11 cellular contexts compared by ENCODE assay signal in genomic region chr6:71349976-71350615, GRCh38.
A peak's percentile ranks its signal among the peaks of the same experiment; 100 is the strongest.
DNase-seq lines count a peak whose midpoint lies in the region; ATAC-seq, FAIRE-seq and TF ChIP-seq lines count a peak whose summit lies in the region.
"Had no signal": no experiment of that assay in that cellular context is flagged by ENCODE, and none has a peak within 500 bp of the region (broad histone marks: within the 10 kb centered on the region; RNA-seq: fewer than 3 reads in every experiment).

No MANE protein-coding gene starts in this region.

- TF ChIP-seq EP300 in GM12878 (IDR thresholded peaks at IDR 0.05; ENCODE audit: borderline replicate concordance in 1 of 2, control insufficient read depth in 1 of 2, low read depth in 2 of 2, low read length in 2 of 2) (no peak), suprapubic skin (IDR thresholded peaks at IDR 0.05) (no peak)

- no peak overlapping the region for H3K9ac ChIP-seq in GM12878 (ENCODE audit: control insufficient read depth, insufficient read depth, low read length)

- H3K79me2 ChIP-seq in GM12878 (ENCODE audit: control insufficient read depth, insufficient read depth, low read length), result no peaks in the 10 kb centered on the region

- H3K4me3 ChIP-seq in HAP-1 (no peak overlapping the region), GM12878 (no peak overlapping the region), right cardiac atrium (ENCODE audit: low read length) (no peak overlapping the region), suprapubic skin (no peak overlapping the region), A673 (ENCODE audit: low read depth, low read length, poor library complexity, severe bottlenecking) (no peak overlapping the region)

- RAD21 ChIA-PET in GM12878 (lab: Charles Lee; ENCODE audit: unreplicated experiment), result interaction anchor here (1.1 to 2.0 kb wide), 3 partner anchors 62 to 159 kb away, joined by 3 to 12 read pairs (median 4); no protein-coding TSS in a partner anchor

- SMC1A ChIA-PET in GM12878 (lab: Charles Lee; ENCODE audit: uncharacterized antibody, unreplicated experiment), result interaction anchor here (0.8 to 2.8 kb wide), 12 partner anchors 11 to 398 kb away, joined by 3 to 15 read pairs (median 4); no protein-coding TSS in a partner anchor

- 45% methylated on average over 5 of the region's 5 CpGs for WGBS in GM12878 (ENCODE audit: insufficient coverage, insufficient replicate concordance, low lambda C conversion rate, missing lambda C conversion rate)
- 44% methylated on average over 5 of the region's 5 CpGs for WGBS in right cardiac atrium
- 44% methylated on average over 5 of the region's 5 CpGs for WGBS in suprapubic skin

- H2AFZ ChIP-seq in GM12878 (ENCODE audit: control insufficient read depth, low read depth, low read length), result no peak overlapping the region

- TF ChIP-seq CTCF in GM12878 (IDR thresholded peaks at IDR 0.05 in 2 of 3, conservative IDR thresholded peaks at IDR 0.05 in 1 of 3; ENCODE audit: control insufficient read depth in 2 of 3, extremely low read depth in 1 of 3, insufficient read depth in 1 of 3, low read depth in 3 of 3, low read length in 3 of 3) (no peak), suprapubic skin (IDR thresholded peaks at IDR 0.05) (no peak), A673 (conservative IDR thresholded peaks at IDR 0.05; ENCODE audit: low read depth, low read length) (no peak)

- H3K36me3 ChIP-seq in HAP-1 (replicated peaks), result no peaks in the 10 kb centered on the region
- H3K36me3 ChIP-seq in GM12878 (ENCODE audit: control insufficient read depth in 2 of 2, insufficient read depth in 2 of 2, low read length in 1 of 2), result no peaks in the 10 kb centered on the region
- no peaks in the 10 kb centered on the region for H3K36me3 ChIP-seq in suprapubic skin
- no peaks in the 10 kb centered on the region for H3K36me3 ChIP-seq in A673 (ENCODE audit: insufficient read depth, low read length, poor library complexity, severe bottlenecking)

- H3K4me1 ChIP-seq in HAP-1, result peaks cover 3% of the 10 kb centered on the region
- H3K4me1 ChIP-seq in GM12878 (ENCODE audit: control insufficient read depth, insufficient read depth, low read length), result no peaks in the 10 kb centered on the region
- H3K4me1 ChIP-seq in right cardiac atrium (ENCODE audit: control insufficient read depth, insufficient read depth, low read length), result no peaks in the 10 kb centered on the region
- H3K4me1 ChIP-seq in suprapubic skin, result peaks cover 16% of the 10 kb centered on the region
- H3K4me1 ChIP-seq in A673 (ENCODE audit: insufficient read depth, low read length, poor library complexity, severe bottlenecking), result no peaks in the 10 kb centered on the region

- no peaks in the 10 kb centered on the region for H3K9me3 ChIP-seq in HAP-1
- H3K9me3 ChIP-seq in GM12878 (replicated peaks; ENCODE audit: control insufficient read depth, insufficient read depth, low read length), result no peaks in the 10 kb centered on the region
- H3K9me3 ChIP-seq in right cardiac atrium (ENCODE audit: control insufficient read depth, low read length), result no peaks in the 10 kb centered on the region
- no peaks in the 10 kb centered on the region for H3K9me3 ChIP-seq in suprapubic skin
- H3K9me3 ChIP-seq in A673 (ENCODE audit: low read depth, low read length, poor library complexity, severe bottlenecking), result no peaks in the 10 kb centered on the region

- BruUV-seq in GM12878 (replicated peaks; lab: Mats Ljungman, UMichigan) (no TSS peak), A673 (replicated peaks; lab: Mats Ljungman, UMichigan) (no TSS peak)

- no peak overlapping the region for H3K4me2 ChIP-seq in GM12878 (ENCODE audit: control insufficient read depth, insufficient read depth)

- peak; percentile 24; the same call in 2 of the 3 replicates for ATAC-seq in GM12878
- ATAC-seq in right cardiac atrium, result peak; percentile 64 to 87
- ATAC-seq in GM18870 (IDR thresholded peaks at IDR 0.05; ENCODE audit: unreplicated experiment), result no peak
- ATAC-seq: activated naive CD8-positive, alpha-beta T cell treated with anti-CD3 and anti-CD28 coated beads, Interleukin-2, amount 50 U/mL, for 24 hours had no signal

- in situ Hi-C loops in HAP-1 (cut with MboI; ENCODE audit: low sequenced_read_pairs) (loop anchor here (10.0 kb wide), 1 partner anchor 145 kb away; no protein-coding TSS in a partner anchor), GM12878 (cut with MboI) (loop anchor here (5.0 kb wide), 1 partner anchor 158 kb away; no protein-coding TSS in a partner anchor)

- H4K20me1 ChIP-seq in GM12878 (ENCODE audit: control insufficient read depth, insufficient read depth), result no peaks in the 10 kb centered on the region

- no peak for FAIRE-seq in GM12878 (lab: Jason Lieb, UNC)
- FAIRE-seq: urothelium cell line had no signal

- POLR2A ChIA-PET in GM12878 (lab: Charles Lee), result no interaction called here
- POLR2A ChIA-PET in A673 (lab: Charles Lee; ENCODE audit: low non-redundant PET), result no interaction called here

- intact Hi-C loops in GM12878 (cut with micrococcal nuclease; ENCODE audit: unreplicated experiment) (loop anchor here (1.0 kb wide), 1 partner anchor 159 kb away; no protein-coding TSS in a partner anchor), right cardiac atrium (cut with DNase I) (loop anchor here in 2 of 4 donors (5.0 to 10.0 kb wide), 2 partner anchors 155 to 158 kb away; no protein-coding TSS in a partner anchor), A673 (cut with micrococcal nuclease; ENCODE audit: unreplicated experiment) (loop anchor here (1.0 to 10.0 kb wide), 2 partner anchors 160 to 645 kb away; no protein-coding TSS in a partner anchor)

- peak; percentile 16 to 61 for DNase-seq in HAP-1 (ENCODE audit: low spot score in 2 of 2)
- DNase-seq in GM12878 (ENCODE audit: low read depth, low spot score), result no peak
- DNase-seq in right cardiac atrium, result peak in 2 of 3 donors; percentile 45 to 54
- no peak for DNase-seq in suprapubic skin (ENCODE audit: low spot score in 2 of 2)
- DNase-seq in epidermal melanocyte (ENCODE audit: insufficient read length, low spot score), result no peak
- DNase-seq in NCI-H2171 treated with DMSO at 0.1 percent for 48 hours (lab: John Stamatoyannopoulos, UW), result no peak
- no peak for DNase-seq in A673 (ENCODE audit: low spot score)
- DNase-seq: activated naive CD8-positive, alpha-beta T cell treated with anti-CD3 and anti-CD28 coated beads, Interleukin-2, amount 50 U/mL, for 24 hours; stimulated activated CD4-positive, alpha-beta T cell treated with anti-CD3 and anti-CD28 coated beads, Interleukin-2, amount 100 ng/mL, for 48 hours had no signal

- TF ChIP-seq RAD21 in GM12878 (IDR thresholded peaks at IDR 0.05; ENCODE audit: insufficient read depth, low read depth, low read length), result no peak

- H3K27ac ChIP-seq in GM12878 (ENCODE audit: control insufficient read depth, insufficient read depth), result no peak overlapping the region
- no peak overlapping the region for H3K27ac ChIP-seq in right cardiac atrium (ENCODE audit: low read length)
- H3K27ac ChIP-seq in suprapubic skin, result peak overlapping the region; percentile 33
- H3K27ac ChIP-seq in A673 (ENCODE audit: low read depth, low read length, poor library complexity, severe bottlenecking), result no peak overlapping the region

- CTCF ChIA-PET in GM12878 (lab: Yijun Ruan, JAX) (interaction anchor here (0.6 to 2.9 kb wide), 13 partner anchors 8 to 1040 kb away, joined by 3 to 25 read pairs (median 3); no protein-coding TSS in a partner anchor), A673 (lab: Charles Lee) (no interaction called here)

- no peaks in the 10 kb centered on the region for H3K27me3 ChIP-seq in HAP-1 (ENCODE audit: low read depth)
- H3K27me3 ChIP-seq in GM12878 (replicated peaks in 1 of 2; ENCODE audit: control insufficient read depth in 2 of 2, insufficient read depth in 2 of 2, low read length in 1 of 2), result no peaks in the 10 kb centered on the region
- no peaks in the 10 kb centered on the region for H3K27me3 ChIP-seq in right cardiac atrium (ENCODE audit: control insufficient read depth, insufficient read depth)
- no peaks in the 10 kb centered on the region for H3K27me3 ChIP-seq in suprapubic skin
- H3K27me3 ChIP-seq in A673 (replicated peaks; ENCODE audit: insufficient read depth, low read depth, low read length, poor library complexity), result no peaks in the 10 kb centered on the region

- TF ChIP-seq POLR2A in GM12878 (IDR thresholded peaks at IDR 0.05; ENCODE audit: low read depth, low read length) (no peak), suprapubic skin (IDR thresholded peaks at IDR 0.05) (no peak)

TF ChIP-seq in GM12878, 131 proteins besides CTCF, POLR2A, EP300 and RAD21:
- TF ChIP-seq DPF2 (IDR thresholded peaks at IDR 0.05), result no peak
- TF ChIP-seq BRCA1 (IDR thresholded peaks at IDR 0.05; ENCODE audit: low read depth, low read length), result no peak
- TF ChIP-seq JUNB (IDR thresholded peaks at IDR 0.05), result peak; percentile 85
- no peak for TF ChIP-seq MAX (IDR thresholded peaks at IDR 0.05; ENCODE audit: low read depth, low read length)
- no peak for TF ChIP-seq BACH1 (IDR thresholded peaks at IDR 0.05; ENCODE audit: borderline replicate concordance)
- TF ChIP-seq ZNF207 (IDR thresholded peaks at IDR 0.05; ENCODE audit: borderline replicate concordance), result no peak
- TF ChIP-seq STAT3 (IDR thresholded peaks at IDR 0.05; ENCODE audit: low read depth, low read length), result no peak
- no peak for TF ChIP-seq SUZ12 (IDR thresholded peaks at IDR 0.05; ENCODE audit: unreplicated experiment)
- peak; percentile 45; the same call in 1 of the 2 replicates for TF ChIP-seq CREM (IDR thresholded peaks at IDR 0.05; ENCODE audit: low read depth)
- no peak for TF ChIP-seq E2F4 (IDR thresholded peaks at IDR 0.05; ENCODE audit: low read depth, low read length)
- no peak for TF ChIP-seq RB1 (IDR thresholded peaks at IDR 0.05; ENCODE audit: borderline replicate concordance)
- no peak for TF ChIP-seq SPI1 (IDR thresholded peaks at IDR 0.05; ENCODE audit: borderline replicate concordance, insufficient read depth, low read depth, low read length)
- no peak for TF ChIP-seq FOXM1 (IDR thresholded peaks at IDR 0.05; ENCODE audit: low read depth, low read length)

Comparison
In these comparisons a context has a peak if more than half of its experiments do, and no peak if none do; other contexts are left out.
1. DNase-seq: peak in HAP-1 (2 of 2) and right cardiac atrium (2 of 3); none in GM12878 (single experiment), suprapubic skin (0 of 2), epidermal melanocyte (single experiment), NCI-H2171 treated with DMSO at 0.1 percent for 48 hours (single experiment) and A673 (single experiment).